Comparison of ENCODE assay signal across 8 cellular contexts in the genomic region with DNA sequence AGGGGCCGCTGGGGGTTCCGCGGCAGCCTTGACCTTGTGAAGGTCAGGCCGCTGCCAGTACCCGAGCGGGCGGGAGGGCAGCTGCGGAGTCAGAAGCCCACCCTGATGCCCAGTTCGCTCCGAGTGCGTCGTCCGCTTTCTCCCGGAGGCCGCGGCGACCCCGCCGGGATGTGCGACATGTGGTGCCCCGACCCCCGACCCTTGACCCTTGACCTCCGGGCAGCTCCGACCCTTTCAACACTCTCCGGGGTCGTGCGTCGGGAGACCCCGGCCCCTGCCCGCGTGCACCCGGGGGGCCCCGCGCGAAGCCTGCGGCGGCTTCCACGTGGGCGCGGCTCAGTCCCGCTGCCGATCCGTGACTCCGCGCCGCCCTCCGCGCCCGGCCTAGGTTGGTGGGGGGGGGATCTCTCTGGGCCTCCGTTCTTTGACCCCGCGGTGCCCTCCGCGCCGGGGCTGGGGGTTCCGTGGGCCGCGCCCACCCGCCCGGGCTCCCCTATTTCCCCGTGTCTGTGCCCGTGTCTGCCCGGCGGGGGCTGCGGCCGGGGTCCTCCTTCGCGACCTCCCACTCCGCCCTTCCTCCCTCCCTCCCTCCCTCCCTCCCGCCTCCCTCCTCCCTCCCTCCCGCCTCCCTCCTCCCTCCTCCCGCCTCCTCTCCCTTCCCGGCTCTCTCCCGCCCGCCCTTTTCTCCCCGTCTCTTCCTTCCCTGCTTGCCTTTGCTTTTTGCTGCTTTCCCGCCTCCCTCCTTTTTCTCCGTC. TPM values are rescaled to one million over a fixed set of nuclear protein-coding genes. Genes with fewer than 3 reads are reported as not detected.
DNase-seq lines count a peak whose midpoint lies in the region; ATAC-seq and TF ChIP-seq lines count a peak whose summit lies in the region.

No MANE protein-coding gene starts in this region.

- no peaks in the 10 kb centered on the region for H3K9me3 Mint-ChIP-seq in CD4-positive, alpha-beta T cell
- H3K9me3 Mint-ChIP-seq in glutamatergic neuron (ENCODE audit: unreplicated experiment) = peaks cover 25% of the 10 kb centered on the region

- no peaks in the 10 kb centered on the region for H3K36me3 ChIP-seq in parathyroid adenoma (ENCODE audit: control insufficient read depth, insufficient read depth, low read length)

- intact Hi-C loops in CD4-positive, alpha-beta T cell (cut with DNase I, micrococcal nuclease) = loop anchor here (2.0 to 10.0 kb wide), 10 partner anchors 58 to 1302 kb away; a partner anchor contains a TSS

- H3K36me3 Mint-ChIP-seq in CD4-positive, alpha-beta T cell (ENCODE audit: low read depth) = peaks cover 52% of the 10 kb centered on the region
- peaks cover 6% of the 10 kb centered on the region for H3K36me3 Mint-ChIP-seq in glutamatergic neuron (ENCODE audit: unreplicated experiment)

- no peaks in the 10 kb centered on the region for H3K27me3 ChIP-seq in CD4-positive, alpha-beta T cell (ENCODE audit: control insufficient read depth, insufficient read depth, low read length)
- H3K27me3 ChIP-seq in HL-60 (ENCODE audit: insufficient read depth, poor library complexity, severe bottlenecking) = no peaks in the 10 kb centered on the region
- H3K27me3 ChIP-seq in parathyroid adenoma (ENCODE audit: control insufficient read depth, insufficient read depth, low read length) = no peaks in the 10 kb centered on the region

- H3K9me3 ChIP-seq in CD4-positive, alpha-beta T cell (ENCODE audit: control insufficient read depth, low read length) = no peaks in the 10 kb centered on the region
- no peaks in the 10 kb centered on the region for H3K9me3 ChIP-seq in parathyroid adenoma (ENCODE audit: control insufficient read depth, low read length)

- H3K4me1 ChIP-seq in parathyroid adenoma = no peaks in the 10 kb centered on the region

- CTCF ChIA-PET in CD4-positive, alpha-beta T cell (lab: Charles Lee) = no interaction called here

- H3K9ac ChIP-seq in parathyroid adenoma = peak overlapping the region; percentile 94

- H3K4me3 ChIP-seq in HL-60 (replicated peaks; ENCODE audit: insufficient read depth, low read length) (peak overlapping the region; percentile 41), parathyroid adenoma (ENCODE audit: low read depth, low read length) (peak overlapping the region; percentile 100)

- no peak for DNase-seq in CD4-positive, alpha-beta T cell
- DNase-seq in GM20000 (ENCODE audit: low spot score) = peak; percentile 83
- peak in 1 of 2 experiments; percentile 57 for DNase-seq in HL-60 (ENCODE audit: low read depth in 1 of 2, low spot score in 1 of 2)
- DNase-seq in activated naive CD4-positive, alpha-beta T cell treated with anti-CD3 and anti-CD28 coated beads, Interleukin-2, amount 50 U/mL, for 16 hours = peak; percentile 71
- DNase-seq in glutamatergic neuron = peak; percentile 70
- no peak for DNase-seq in hippocampal formation (lab: John Stamatoyannopoulos, UW)

- peak; percentile 22 for ATAC-seq in CD4-positive, alpha-beta T cell (ENCODE audit: poor library complexity)
- ATAC-seq in GM18520 (IDR thresholded peaks at IDR 0.05; ENCODE audit: unreplicated experiment) = no peak

- TF ChIP-seq CTCF in CD4-positive, alpha-beta T cell (IDR thresholded peaks at IDR 0.05) = no peak
- TF ChIP-seq CTCF in GM20000 (IDR thresholded peaks at IDR 0.05; ENCODE audit: extremely low read depth, missing control alignments) (no peak), HL-60 (IDR thresholded peaks at IDR 0.05; ENCODE audit: insufficient read depth, low read length) (no peak), glutamatergic neuron (IDR thresholded peaks at IDR 0.05; ENCODE audit: partially characterized antibody, unreplicated experiment) (no peak), parathyroid adenoma (IDR thresholded peaks at IDR 0.05) (no peak)

- peak overlapping the region; percentile 87 for H3K4me2 ChIP-seq in parathyroid adenoma (ENCODE audit: low read length)

- peak overlapping the region; percentile 87 for H3K27ac ChIP-seq in CD4-positive, alpha-beta T cell (ENCODE audit: low read depth, low read length)
- peak overlapping the region; percentile 100 for H3K27ac ChIP-seq in HL-60 (replicated peaks)
- peak overlapping the region; percentile 100 for H3K27ac ChIP-seq in parathyroid adenoma

- peak overlapping the region; percentile 92 for H3K4me3 Mint-ChIP-seq in CD4-positive, alpha-beta T cell
- peak overlapping the region; percentile 87 for H3K4me3 Mint-ChIP-seq in glutamatergic neuron (ENCODE audit: unreplicated experiment)

- H3K4me1 Mint-ChIP-seq in CD4-positive, alpha-beta T cell (ENCODE audit: low read depth) = peaks cover 42% of the 10 kb centered on the region
- H3K4me1 Mint-ChIP-seq in glutamatergic neuron (ENCODE audit: low read depth, unreplicated experiment) = peaks cover 16% of the 10 kb centered on the region

- H2AFZ ChIP-seq in parathyroid adenoma = peak overlapping the region; percentile 70

- H3K27me3 Mint-ChIP-seq in CD4-positive, alpha-beta T cell = no peaks in the 10 kb centered on the region
- peaks cover 16% of the 10 kb centered on the region for H3K27me3 Mint-ChIP-seq in glutamatergic neuron (ENCODE audit: unreplicated experiment)

- peaks cover 30% of the 10 kb centered on the region for H3K79me2 ChIP-seq in parathyroid adenoma

- POLR2A ChIA-PET in CD4-positive, alpha-beta T cell (lab: Charles Lee) = no interaction called here

- H3K27ac Mint-ChIP-seq in CD4-positive, alpha-beta T cell = peak overlapping the region; percentile 85
- peak overlapping the region; percentile 84 for H3K27ac Mint-ChIP-seq in glutamatergic neuron (ENCODE audit: unreplicated experiment)

RNA-seq across cellular contexts. Expression of a gene that starts 0.6 kb away (rescaled TPM):
- total RNA-seq in CD4-positive, alpha-beta T cell = 100 to 1,000 TPM; 338 to 340 TPM
- 411 TPM for total RNA-seq in glutamatergic neuron (ENCODE audit: unreplicated experiment)

RNA-seq across cellular contexts. Expression of a gene that starts 56.0 kb away (rescaled TPM):
- total RNA-seq in CD4-positive, alpha-beta T cell = under 1 TPM; 0.45 to 0.49 TPM
- not detected for total RNA-seq in glutamatergic neuron (ENCODE audit: unreplicated experiment)

Comparison
In these comparisons a context has a peak if more than half of its experiments do, and no peak if none do; other contexts are left out.
1. DNase-seq: peak in GM20000 (single experiment), activated naive CD4-positive, alpha-beta T cell treated with anti-CD3 and anti-CD28 coated beads, Interleukin-2, amount 50 U/mL, for 16 hours (single experiment) and glutamatergic neuron (single experiment); none in CD4-positive, alpha-beta T cell (0 of 10) and hippocampal formation (0 of 2).
2. Peak in every context shown above with its lines, with median percentiles within 50 percentile points of each other: H3K27ac ChIP-seq.